In genomic region chr4:85639946-85640345, GRCh38 we compare ENCODE assay signal across 1 cellular context.
TF ChIP-seq lines count a peak whose summit lies in the region.

No MANE protein-coding gene starts in this region.

TF ChIP-seq in K562, 482 proteins besides CTCF, POLR2A, EP300 and RAD21 (continued from another document):
- TF ChIP-seq, protein P1, sequence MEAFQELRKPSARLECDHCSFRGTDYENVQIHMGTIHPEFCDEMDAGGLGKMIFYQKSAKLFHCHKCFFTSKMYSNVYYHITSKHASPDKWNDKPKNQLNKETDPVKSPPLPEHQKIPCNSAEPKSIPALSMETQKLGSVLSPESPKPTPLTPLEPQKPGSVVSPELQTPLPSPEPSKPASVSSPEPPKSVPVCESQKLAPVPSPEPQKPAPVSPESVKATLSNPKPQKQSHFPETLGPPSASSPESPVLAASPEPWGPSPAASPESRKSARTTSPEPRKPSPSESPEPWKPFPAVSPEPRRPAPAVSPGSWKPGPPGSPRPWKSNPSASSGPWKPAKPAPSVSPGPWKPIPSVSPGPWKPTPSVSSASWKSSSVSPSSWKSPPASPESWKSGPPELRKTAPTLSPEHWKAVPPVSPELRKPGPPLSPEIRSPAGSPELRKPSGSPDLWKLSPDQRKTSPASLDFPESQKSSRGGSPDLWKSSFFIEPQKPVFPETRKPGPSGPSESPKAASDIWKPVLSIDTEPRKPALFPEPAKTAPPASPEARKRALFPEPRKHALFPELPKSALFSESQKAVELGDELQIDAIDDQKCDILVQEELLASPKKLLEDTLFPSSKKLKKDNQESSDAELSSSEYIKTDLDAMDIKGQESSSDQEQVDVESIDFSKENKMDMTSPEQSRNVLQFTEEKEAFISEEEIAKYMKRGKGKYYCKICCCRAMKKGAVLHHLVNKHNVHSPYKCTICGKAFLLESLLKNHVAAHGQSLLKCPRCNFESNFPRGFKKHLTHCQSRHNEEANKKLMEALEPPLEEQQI (IDR thresholded peaks at IDR 0.05) = peak; percentile 32; the same call in 1 of the 2 replicates
- TF ChIP-seq ZEB2 (IDR thresholded peaks at IDR 0.05) (peak; percentile 38; the same call in 1 of the 2 replicates), KHSRP (IDR thresholded peaks at IDR 0.05) (no peak), MEF2A (IDR thresholded peaks at IDR 0.05; ENCODE audit: control insufficient read depth, low read depth, low read length) (peak; percentile 56), CXXC5 (CRISPR knock-in tag; IDR thresholded peaks at IDR 0.05) (peak; percentile 49), TCF3 (CRISPR knock-in tag; IDR thresholded peaks at IDR 0.05) (peak; percentile 46; the same call in 1 of the 2 replicates), MYBL2 (IDR thresholded peaks at IDR 0.05; ENCODE audit: low read depth) (peak; percentile 85), MYBL2 (CRISPR knock-in tag; IDR thresholded peaks at IDR 0.05; ENCODE audit: borderline replicate concordance) (no peak), ARID1B (IDR thresholded peaks at IDR 0.05) (peak; percentile 46; the same call in 1 of the 2 replicates), MTA2 (IDR thresholded peaks at IDR 0.05; ENCODE audit: low read depth) (0 out of 2 replicates have a peak, but pooled peaks have one; percentile 11), NUFIP1 (IDR thresholded peaks at IDR 0.05; ENCODE audit: partially characterized antibody) (no peak), MEF2D (tag; conservative IDR thresholded peaks at IDR 0.05; ENCODE audit: low read depth) (peak; percentile 45; the same call in 1 of the 2 replicates), TAL1 (IDR thresholded peaks at IDR 0.05) (peak; percentile 34; the same call in 1 of the 2 replicates), ZNF431 (CRISPR knock-in tag; IDR thresholded peaks at IDR 0.05) (no peak), CTBP1 (IDR thresholded peaks at IDR 0.05; ENCODE audit: borderline replicate concordance) (0 out of 2 replicates have a peak, but pooled peaks have one; percentile 35), FOXM1 (IDR thresholded peaks at IDR 0.05; ENCODE audit: low read depth) (peak; percentile 84), FOXM1 (CRISPR knock-in tag; IDR thresholded peaks at IDR 0.05; ENCODE audit: low read depth) (no peak)
- TF ChIP-seq, protein P2, sequence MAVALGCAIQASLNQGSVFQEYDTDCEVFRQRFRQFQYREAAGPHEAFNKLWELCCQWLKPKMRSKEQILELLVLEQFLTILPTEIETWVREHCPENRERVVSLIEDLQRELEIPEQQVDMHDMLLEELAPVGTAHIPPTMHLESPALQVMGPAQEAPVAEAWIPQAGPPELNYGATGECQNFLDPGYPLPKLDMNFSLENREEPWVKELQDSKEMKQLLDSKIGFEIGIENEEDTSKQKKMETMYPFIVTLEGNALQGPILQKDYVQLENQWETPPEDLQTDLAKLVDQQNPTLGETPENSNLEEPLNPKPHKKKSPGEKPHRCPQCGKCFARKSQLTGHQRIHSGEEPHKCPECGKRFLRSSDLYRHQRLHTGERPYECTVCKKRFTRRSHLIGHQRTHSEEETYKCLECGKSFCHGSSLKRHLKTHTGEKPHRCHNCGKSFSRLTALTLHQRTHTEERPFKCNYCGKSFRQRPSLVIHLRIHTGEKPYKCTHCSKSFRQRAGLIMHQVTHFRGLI (CRISPR knock-in tag; IDR thresholded peaks at IDR 0.05) = no peak
- TF ChIP-seq, protein P3, sequence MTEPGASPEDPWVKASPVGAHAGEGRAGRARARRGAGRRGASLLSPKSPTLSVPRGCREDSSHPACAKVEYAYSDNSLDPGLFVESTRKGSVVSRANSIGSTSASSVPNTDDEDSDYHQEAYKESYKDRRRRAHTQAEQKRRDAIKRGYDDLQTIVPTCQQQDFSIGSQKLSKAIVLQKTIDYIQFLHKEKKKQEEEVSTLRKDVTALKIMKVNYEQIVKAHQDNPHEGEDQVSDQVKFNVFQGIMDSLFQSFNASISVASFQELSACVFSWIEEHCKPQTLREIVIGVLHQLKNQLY (CRISPR knock-in tag; conservative IDR thresholded peaks at IDR 0.05) = no peak
